In the genomic region with DNA sequence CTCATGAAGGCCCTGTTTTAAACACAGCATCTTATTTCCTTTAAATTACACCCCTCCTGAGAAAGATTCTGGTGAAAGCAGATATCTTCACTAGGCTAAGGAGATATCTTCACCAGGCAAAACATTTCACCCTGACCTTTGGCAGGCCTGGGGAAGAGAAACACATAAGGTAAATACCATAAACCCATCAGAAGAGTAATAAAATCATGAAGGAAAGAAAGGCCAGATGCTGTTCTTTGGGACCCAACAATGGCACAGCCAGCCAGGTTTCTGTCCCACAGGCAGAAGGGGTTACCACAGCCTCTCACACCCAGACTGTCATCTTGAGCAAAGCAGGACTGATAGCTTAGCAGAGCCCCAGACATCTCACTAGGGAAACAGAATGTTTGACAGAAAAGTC, we compare ENCODE assay signal across 17 cellular contexts.
DNase-seq lines count a peak whose midpoint lies in the region; TF ChIP-seq lines count a peak whose summit lies in the region.
"Had no signal": no experiment of that assay in that cellular context is flagged by ENCODE, and none has a peak within 500 bp of the region (broad histone marks: within the 10 kb centered on the region; RNA-seq: fewer than 3 reads in every experiment).

No MANE protein-coding gene starts in this region.

- H3K4me3 Mint-ChIP-seq in nephron: no peak overlapping the region
- H3K4me3 Mint-ChIP-seq: CD8-positive, alpha-beta T cell had no signal

- H3K4me3 ChIP-seq in colonic mucosa (no peak overlapping the region), HAP-1 (no peak overlapping the region)
- H3K4me3 ChIP-seq: BLaER1, PC-9 had no signal

- peaks cover 4% of the 10 kb centered on the region for H3K27me3 Mint-ChIP-seq in nephron (ENCODE audit: low read depth)

- H3K27ac ChIP-seq in colonic mucosa: no peak overlapping the region
- H3K27ac ChIP-seq: BLaER1, PC-9 had no signal

- H3K27ac Mint-ChIP-seq in nephron: peak overlapping the region; percentile 70 to 72 (median 72)
- H3K27ac Mint-ChIP-seq: CD8-positive, alpha-beta T cell had no signal

- no peaks in the 10 kb centered on the region for H3K36me3 Mint-ChIP-seq in nephron (ENCODE audit: low read depth)
- H3K36me3 Mint-ChIP-seq: CD8-positive, alpha-beta T cell had no signal

- intact Hi-C loops in colonic mucosa (cut with DNase I): no loop called here

- H3K9me3 Mint-ChIP-seq in nephron: no peaks in the 10 kb centered on the region
- H3K9me3 Mint-ChIP-seq: CD8-positive, alpha-beta T cell had no signal

- DNase-seq in DMS153 (lab: John Stamatoyannopoulos, UW) (peak; percentile 20), DMS153 treated with DMSO at 0.1 percent for 48 hours (lab: John Stamatoyannopoulos, UW; ENCODE audit: unreplicated experiment) (no peak), colonic mucosa (peak; percentile 74), COLO668 (lab: John Stamatoyannopoulos, UW; ENCODE audit: unreplicated experiment) (no peak), HAP-1 (ENCODE audit: low spot score in 2 of 2) (no peak), mesenteric fat pad (ENCODE audit: low spot score) (no peak)
- no peak for DNase-seq in stimulated activated CD4-positive, alpha-beta T cell treated with anti-CD3 and anti-CD28 coated beads, Interleukin-4, amount 100 ng/mL, for 1 hour
- DNase-seq: CD8-positive, alpha-beta T cell; MV-4-11; NCI-H1436 treated with DMSO at 0.1 percent for 48 hours; NCI-H2029 treated with DMSO at 0.1 percent for 48 hours; NCI-H2171 treated with DMSO at 0.1 percent for 48 hours; NCI-H446 treated with DMSO at 0.1 percent for 48 hours; NCI-H774; PC-9 had no signal

- in situ Hi-C loops in HAP-1 (cut with MboI; ENCODE audit: low sequenced_read_pairs): no loop called here

- H3K9me3 ChIP-seq in colonic mucosa (no peaks in the 10 kb centered on the region), HAP-1 (no peaks in the 10 kb centered on the region)
- H3K9me3 ChIP-seq: BLaER1 had no signal

- H3K36me3 ChIP-seq in colonic mucosa (no peaks in the 10 kb centered on the region), HAP-1 (replicated peaks) (no peaks in the 10 kb centered on the region)
- H3K36me3 ChIP-seq: BLaER1 had no signal

- H3K4me1 ChIP-seq in colonic mucosa: peaks cover 4% of the 10 kb centered on the region
- peaks cover 2% of the 10 kb centered on the region; the same call in 1 of the 2 replicates for H3K4me1 ChIP-seq in HAP-1
- H3K4me1 ChIP-seq: BLaER1 had no signal

- TF ChIP-seq CTCF in colonic mucosa (IDR thresholded peaks at IDR 0.05) (no peak), nephron (IDR thresholded peaks at IDR 0.05; ENCODE audit: unreplicated experiment in 3 of 3) (no peak)

- H3K27me3 ChIP-seq in colonic mucosa: no peaks in the 10 kb centered on the region
- no peaks in the 10 kb centered on the region for H3K27me3 ChIP-seq in HAP-1 (ENCODE audit: low read depth)
- H3K27me3 ChIP-seq: BLaER1 had no signal

- H3K9ac ChIP-seq in colonic mucosa (ENCODE audit: low read depth in 2 of 2, low read length in 2 of 2): peak overlapping the region in 1 of 2 donors; percentile 36
- H3K9ac ChIP-seq: BLaER1 had no signal

- H3K4me1 Mint-ChIP-seq in nephron: peaks cover 71% of the 10 kb centered on the region

Comparison
In these comparisons a context has a peak if more than half of its experiments do, and no peak if none do; other contexts are left out.
1. DNase-seq: peak in DMS153 (single experiment) and colonic mucosa (single experiment); none in DMS153 treated with DMSO at 0.1 percent for 48 hours (single experiment), COLO668 (single experiment), stimulated activated CD4-positive, alpha-beta T cell treated with anti-CD3 and anti-CD28 coated beads, Interleukin-4, amount 100 ng/mL, for 1 hour (single experiment), HAP-1 (0 of 2) and mesenteric fat pad (single experiment).